ENCODE assay signal across 2 cellular contexts in genomic region chr5:104890767-104891166, GRCh38.
A peak's percentile ranks its signal among the peaks of the same experiment; 100 is the strongest.
TF ChIP-seq lines count a peak whose summit lies in the region.

No MANE protein-coding gene starts in this region.

TF ChIP-seq in SK-N-SH treated with all-trans-retinoic acid at 6 μM for 48 hours, 23 proteins besides CTCF, POLR2A, EP300 and RAD21 (continued from another document):
- TF ChIP-seq CSRNP3 (CRISPR knock-in tag; IDR thresholded peaks at IDR 0.05) (peak; percentile 93), TSHZ2 (CRISPR knock-in tag; IDR thresholded peaks at IDR 0.05) (0 out of 2 replicates have a peak, but pooled peaks have one; percentile 23), GLIS3 (CRISPR knock-in tag; IDR thresholded peaks at IDR 0.05) (peak; percentile 92), ZNF565 (CRISPR knock-in tag; conservative IDR thresholded peaks at IDR 0.05; ENCODE audit: low read depth) (peak; percentile 79; the same call in 1 of the 2 replicates), ISL1 (CRISPR knock-in tag; IDR thresholded peaks at IDR 0.05) (peak; percentile 100), BACH2 (CRISPR knock-in tag; IDR thresholded peaks at IDR 0.05; ENCODE audit: borderline replicate concordance) (no peak), POU6F1 (CRISPR knock-in tag; IDR thresholded peaks at IDR 0.05; ENCODE audit: borderline replicate concordance, low read depth) (peak; percentile 67; the same call in 1 of the 2 replicates), PPARA (CRISPR knock-in tag; IDR thresholded peaks at IDR 0.05; ENCODE audit: borderline replicate concordance) (no peak), CREB5 (CRISPR knock-in tag; IDR thresholded peaks at IDR 0.05; ENCODE audit: low read depth) (peak; percentile 95), ESRRG (CRISPR knock-in tag; IDR thresholded peaks at IDR 0.05) (peak; percentile 94; the same call in 1 of the 2 replicates), CSDC2 (CRISPR knock-in tag; IDR thresholded peaks at IDR 0.05) (0 out of 2 replicates have a peak, but pooled peaks have one; percentile 28), SNAI2 (CRISPR knock-in tag; IDR thresholded peaks at IDR 0.05) (peak; percentile 89), ZFP30 (CRISPR knock-in tag; IDR thresholded peaks at IDR 0.05) (no peak), PATZ1 (CRISPR knock-in tag; IDR thresholded peaks at IDR 0.05; ENCODE audit: borderline replicate concordance) (peak; percentile 93; the same call in 1 of the 2 replicates), TCF4 (CRISPR knock-in tag; IDR thresholded peaks at IDR 0.05; ENCODE audit: borderline replicate concordance) (peak; percentile 65), ZNF70 (CRISPR knock-in tag; IDR thresholded peaks at IDR 0.05) (peak; percentile 44; the same call in 1 of the 2 replicates), RARB (CRISPR knock-in tag; IDR thresholded peaks at IDR 0.05) (no peak)
TF ChIP-seq in SK-N-SH treated with all-trans-retinoic acid at 6 μM for 48 hours: peak in this region for 16.

TF ChIP-seq in HepG2, 621 proteins besides CTCF, POLR2A, EP300 and RAD21 (continued from another document):
- no peak for TF ChIP-seq SMARCE1 (IDR thresholded peaks at IDR 0.05; ENCODE audit: borderline replicate concordance)
